In genomic region chr4:17468638-17469221, GRCh38 we compare ENCODE assay signal across 9 cellular contexts. TPM values are rescaled to one million over a fixed set of nuclear protein-coding genes. Genes with fewer than 3 reads are reported as not detected.
DNase-seq lines count a peak whose midpoint lies in the region; ATAC-seq and TF ChIP-seq lines count a peak whose summit lies in the region.
"Had no signal": no experiment of that assay in that cellular context is flagged by ENCODE, and none has a peak within 500 bp of the region (broad histone marks: within the 10 kb centered on the region; RNA-seq: fewer than 3 reads in every experiment).

No MANE protein-coding gene starts in this region.

- no peak overlapping the region for H3K4me3 ChIP-seq in Loucy (ENCODE audit: low read length, poor library complexity, severe bottlenecking)
- H3K4me3 ChIP-seq in endodermal cell (ENCODE audit: low read length) = no peak overlapping the region

- H3K27me3 Mint-ChIP-seq in endodermal cell (ENCODE audit: insufficient read depth) (no peaks in the 10 kb centered on the region), osteocyte (ENCODE audit: unreplicated experiment) (no peaks in the 10 kb centered on the region)
- no peaks in the 10 kb centered on the region for H3K27me3 Mint-ChIP-seq in activated CD8-positive, alpha-beta T cell treated with anti-CD3 and anti-CD28 coated beads, Interleukin-2, amount 10 ng/mL, durations not matched to agents 7 days and 5 days (ENCODE audit: low read depth)

- H3K79me2 ChIP-seq in Loucy (ENCODE audit: insufficient read depth, low read length) = no peaks in the 10 kb centered on the region

- ATAC-seq in activated CD8-positive, alpha-beta T cell treated with anti-CD3 and anti-CD28 coated beads, Interleukin-2, amount 10 ng/mL, durations not matched to agents 7 days and 5 days = no peak
- ATAC-seq in HG03460 (IDR thresholded peaks at IDR 0.05; ENCODE audit: unreplicated experiment) (no peak), left colon (no peak), GM18870 (IDR thresholded peaks at IDR 0.05; ENCODE audit: unreplicated experiment) (no peak)

- no peak overlapping the region for H3K4me2 ChIP-seq in Loucy (ENCODE audit: low read depth, low read length, poor library complexity, severe bottlenecking)

- H3K36me3 Mint-ChIP-seq in endodermal cell (ENCODE audit: low read depth) (no peaks in the 10 kb centered on the region), osteocyte (ENCODE audit: unreplicated experiment) (no peaks in the 10 kb centered on the region)
- no peaks in the 10 kb centered on the region for H3K36me3 Mint-ChIP-seq in activated CD8-positive, alpha-beta T cell treated with anti-CD3 and anti-CD28 coated beads, Interleukin-2, amount 10 ng/mL, durations not matched to agents 7 days and 5 days (ENCODE audit: low read depth)

- H3K9me3 Mint-ChIP-seq in endodermal cell (no peaks in the 10 kb centered on the region), osteocyte (ENCODE audit: unreplicated experiment) (no peaks in the 10 kb centered on the region)
- no peaks in the 10 kb centered on the region for H3K9me3 Mint-ChIP-seq in activated CD8-positive, alpha-beta T cell treated with anti-CD3 and anti-CD28 coated beads, Interleukin-2, amount 10 ng/mL, durations not matched to agents 7 days and 5 days (ENCODE audit: insufficient read depth)

- H3F3A ChIP-seq in Loucy (ENCODE audit: low read depth) = no peaks in the 10 kb centered on the region

- no peak overlapping the region for H3K27ac ChIP-seq in endodermal cell (ENCODE audit: low read depth, low read length)
- H3K27ac ChIP-seq: neutrophil had no signal

- H3K36me3 ChIP-seq in Loucy (ENCODE audit: insufficient read depth, low read length) (no peaks in the 10 kb centered on the region), endodermal cell (ENCODE audit: control insufficient read depth, insufficient read depth, low read length) (no peaks in the 10 kb centered on the region)
- H3K36me3 ChIP-seq: neutrophil had no signal

- no peaks in the 10 kb centered on the region for H3K4me1 ChIP-seq in Loucy (ENCODE audit: insufficient read depth, low read length, poor library complexity, severe bottlenecking)
- H3K4me1 ChIP-seq in endodermal cell (ENCODE audit: control insufficient read depth, insufficient read depth, low read length) = no peaks in the 10 kb centered on the region

- H2AFZ ChIP-seq in Loucy (ENCODE audit: low read length) = no peak overlapping the region

- DNase-seq in EH (ENCODE audit: low read depth) = peak; percentile 51
- peak; percentile 64 for DNase-seq in endodermal cell
- DNase-seq in osteocyte (ENCODE audit: extremely low spot score, unreplicated experiment) = peak; percentile 49
- DNase-seq in activated CD8-positive, alpha-beta T cell treated with anti-CD3 and anti-CD28 coated beads, Interleukin-2, amount 10 ng/mL, durations not matched to agents 7 days and 5 days = no peak
- no peak for DNase-seq in left colon

- H3K9ac ChIP-seq in Loucy (ENCODE audit: low read depth, low read length, poor library complexity, severe bottlenecking) (no peak overlapping the region), endodermal cell (ENCODE audit: extremely low read depth, low read length, poor library complexity, severe bottlenecking) (no peak overlapping the region)

- no peaks in the 10 kb centered on the region for H3K4me1 Mint-ChIP-seq in endodermal cell
- peaks cover 2% of the 10 kb centered on the region for H3K4me1 Mint-ChIP-seq in osteocyte (ENCODE audit: unreplicated experiment)
- H3K4me1 Mint-ChIP-seq in activated CD8-positive, alpha-beta T cell treated with anti-CD3 and anti-CD28 coated beads, Interleukin-2, amount 10 ng/mL, durations not matched to agents 7 days and 5 days (ENCODE audit: low read depth) = no peaks in the 10 kb centered on the region

- no peaks in the 10 kb centered on the region for H3K9me3 ChIP-seq in Loucy (ENCODE audit: insufficient read depth, low read depth, low read length)
- H3K9me3 ChIP-seq in endodermal cell (ENCODE audit: control insufficient read depth, low read length) = no peaks in the 10 kb centered on the region
- H3K9me3 ChIP-seq: neutrophil had no signal

- H3K27me3 ChIP-seq in Loucy (ENCODE audit: insufficient read depth, low read length, poor library complexity, severe bottlenecking) = no peaks in the 10 kb centered on the region
- H3K27me3 ChIP-seq in endodermal cell (ENCODE audit: control insufficient read depth, insufficient read depth, low read length, poor library complexity, severe bottlenecking) = no peaks in the 10 kb centered on the region
- H3K27me3 ChIP-seq: neutrophil had no signal

- H3K9me2 ChIP-seq in Loucy (replicated peaks; ENCODE audit: low read depth, low read length) = no peaks in the 10 kb centered on the region

- intact Hi-C loops in left colon (cut with DNase I, micrococcal nuclease) = no loop called here

- POLR2A ChIA-PET in activated CD8-positive, alpha-beta T cell treated with anti-CD3 and anti-CD28 coated beads, Interleukin-2, amount 10 ng/mL, durations not matched to agents 7 days and 5 days (lab: Charles Lee) = no interaction called here

- no peak overlapping the region for H3K4me3 Mint-ChIP-seq in endodermal cell
- H3K4me3 Mint-ChIP-seq in osteocyte (ENCODE audit: unreplicated experiment) = no peak overlapping the region
- no peak overlapping the region for H3K4me3 Mint-ChIP-seq in activated CD8-positive, alpha-beta T cell treated with anti-CD3 and anti-CD28 coated beads, Interleukin-2, amount 10 ng/mL, durations not matched to agents 7 days and 5 days

- WGBS in endodermal cell (ENCODE audit: insufficient coverage in 1 of 2, insufficient read length in 1 of 2), 2 experiments = 64 to 83% methylated on average over 3 to 9 of the region's 9 CpGs

- H4K20me1 ChIP-seq in Loucy (ENCODE audit: insufficient read depth, low read length, poor library complexity, severe bottlenecking) = no peaks in the 10 kb centered on the region

- CTCF ChIA-PET in activated CD8-positive, alpha-beta T cell treated with anti-CD3 and anti-CD28 coated beads, Interleukin-2, amount 10 ng/mL, durations not matched to agents 7 days and 5 days (lab: Charles Lee) = interaction anchor here (0.7 kb wide), 1 partner anchor 121 kb away, joined by 3 read pairs; no protein-coding TSS in a partner anchor

- H3K27ac Mint-ChIP-seq in endodermal cell (peak overlapping the region; percentile 39), osteocyte (ENCODE audit: unreplicated experiment) (no peak overlapping the region)
- H3K27ac Mint-ChIP-seq in activated CD8-positive, alpha-beta T cell treated with anti-CD3 and anti-CD28 coated beads, Interleukin-2, amount 10 ng/mL, durations not matched to agents 7 days and 5 days = no peak overlapping the region

- TF ChIP-seq CTCF in Loucy (conservative IDR thresholded peaks at IDR 0.05; ENCODE audit: low read length) = peak; percentile 17; the same call in 1 of the 2 replicates
- TF ChIP-seq CTCF in endodermal cell (conservative IDR thresholded peaks at IDR 0.05) = peak; percentile 77
- TF ChIP-seq CTCF in osteocyte (IDR thresholded peaks at IDR 0.05) = peak; percentile 59

RNA-seq across cellular contexts. Expression of gene QDPR, which starts 43.2 kb away (rescaled TPM):
- total RNA-seq in endodermal cell = 10 to 100 TPM; 28.2 to 36.3 TPM
- polyA plus RNA-seq in endodermal cell (2013, experiment 1 of 2) = 29.0 TPM
- polyA plus RNA-seq in endodermal cell (2013, experiment 2 of 2) = 28.5 TPM
- 17.0 and 21.0 TPM in 2 replicates for total RNA-seq in osteocyte
- total RNA-seq in activated CD8-positive, alpha-beta T cell treated with anti-CD3 and anti-CD28 coated beads, Interleukin-2, amount 10 ng/mL, durations not matched to agents 7 days and 5 days = 10 to 100 TPM; 20.0 to 21.2 TPM
- total RNA-seq in left colon = 10 to 100 TPM; 16.9 to 23.7 TPM

RNA-seq across cellular contexts. Expression of gene CLRN2, which starts 46.2 kb away (rescaled TPM):
- total RNA-seq in endodermal cell = not detected
- not detected for polyA plus RNA-seq in endodermal cell (2013, experiment 1 of 2)
- not detected for polyA plus RNA-seq in endodermal cell (2013, experiment 2 of 2)
- total RNA-seq in osteocyte = not detected in 2 replicates
- total RNA-seq in activated CD8-positive, alpha-beta T cell treated with anti-CD3 and anti-CD28 coated beads, Interleukin-2, amount 10 ng/mL, durations not matched to agents 7 days and 5 days = not detected
- not detected for total RNA-seq in left colon

Comparison
In these comparisons a context has a peak if more than half of its experiments do, and no peak if none do; other contexts are left out.
1. DNase-seq: peak in EH (single experiment), endodermal cell (single experiment) and osteocyte (single experiment); none in activated CD8-positive, alpha-beta T cell treated with anti-CD3 and anti-CD28 coated beads, Interleukin-2, amount 10 ng/mL, durations not matched to agents 7 days and 5 days (single experiment) and left colon (0 of 2).
2. CTCF ChIP-seq: peak in every context shown above with its lines; median percentile 77 in endodermal cell; 59 in osteocyte; 17 in Loucy.